17 cellular contexts compared by ENCODE assay signal in the genomic region with DNA sequence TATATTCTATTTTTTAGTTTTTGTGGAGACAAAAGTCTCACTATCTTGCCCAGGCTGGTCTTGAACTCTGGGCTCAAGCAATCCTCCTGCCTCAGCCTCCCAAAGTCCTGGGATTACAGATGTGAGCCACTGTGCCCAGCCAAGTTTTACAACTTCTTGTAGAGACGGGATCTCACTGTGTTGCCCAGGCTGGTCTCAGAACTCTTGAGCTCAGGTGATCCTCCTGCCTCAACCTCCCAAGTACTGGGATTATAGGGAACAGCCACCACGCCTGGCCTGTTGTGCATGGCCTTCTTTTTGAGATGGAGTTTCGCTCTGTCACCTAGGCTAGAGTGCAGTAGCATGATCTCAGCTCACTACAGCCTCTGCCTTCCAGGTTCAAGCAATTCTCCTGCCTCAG. TPM values are rescaled to one million over a fixed set of nuclear protein-coding genes. Genes with fewer than 3 reads are reported as not detected.
DNase-seq lines count a peak whose midpoint lies in the region; ATAC-seq and TF ChIP-seq lines count a peak whose summit lies in the region.
"Had no signal": no experiment of that assay in that cellular context is flagged by ENCODE, and none has a peak within 500 bp of the region (broad histone marks: within the 10 kb centered on the region; RNA-seq: fewer than 3 reads in every experiment).

No MANE protein-coding gene starts in this region.

- H3K4me3 Mint-ChIP-seq in stimulated activated naive CD8-positive, alpha-beta T cell treated with anti-CD3 and anti-CD28 coated beads, Interleukin-15, amount 100 ng/mL, for 72 hours = no peak overlapping the region
- H3K4me3 Mint-ChIP-seq in activated T-helper 17 cell treated with anti-CD3 and anti-CD28 coated beads, Interleukin-2, amount 50 U/mL, for 72 hours = no peak overlapping the region
- no peak overlapping the region for H3K4me3 Mint-ChIP-seq in stimulated activated effector memory CD8-positive, alpha-beta T cell treated with anti-CD3 and anti-CD28 coated beads, Interleukin-12 subunit alpha, Interleukin-12 subunit beta, amount 100 ng/mL, for 72 hours
- H3K4me3 Mint-ChIP-seq: CD4-positive, alpha-beta memory T cell had no signal

- POLR2A ChIA-PET in RWPE1 (lab: Yijun Ruan, JAX; ENCODE audit: low non-redundant PET) = no interaction called here

- H3K9me3 Mint-ChIP-seq in stimulated activated naive CD8-positive, alpha-beta T cell treated with anti-CD3 and anti-CD28 coated beads, Interleukin-15, amount 100 ng/mL, for 72 hours = no peaks in the 10 kb centered on the region
- no peaks in the 10 kb centered on the region for H3K9me3 Mint-ChIP-seq in activated T-helper 17 cell treated with anti-CD3 and anti-CD28 coated beads, Interleukin-2, amount 50 U/mL, for 72 hours
- no peaks in the 10 kb centered on the region for H3K9me3 Mint-ChIP-seq in stimulated activated effector memory CD8-positive, alpha-beta T cell treated with anti-CD3 and anti-CD28 coated beads, Interleukin-12 subunit alpha, Interleukin-12 subunit beta, amount 100 ng/mL, for 72 hours
- H3K9me3 Mint-ChIP-seq: CD4-positive, alpha-beta memory T cell had no signal

- no peak for DNase-seq in stimulated activated naive CD8-positive, alpha-beta T cell treated with anti-CD3 and anti-CD28 coated beads, Interleukin-15, amount 100 ng/mL, for 72 hours
- DNase-seq in stimulated activated naive CD8-positive, alpha-beta T cell treated with anti-CD3 and anti-CD28 coated beads, Interleukin-15, Interleukin-2, amounts not matched to agents 100 U/mL and 50 U/mL, for 24 hours = no peak
- DNase-seq in RWPE1 (ENCODE audit: low spot score) = no peak
- DNase-seq in stimulated activated effector memory CD8-positive, alpha-beta T cell treated with anti-CD3 and anti-CD28 coated beads, Interleukin-12 subunit alpha, Interleukin-12 subunit beta, amount 100 ng/mL, for 72 hours (ENCODE audit: low spot score in 2 of 2) = no peak
- DNase-seq in stimulated activated CD4-positive, alpha-beta T cell treated with anti-CD3 and anti-CD28 coated beads, Interleukin-12 subunit alpha, Interleukin-12 subunit beta, amount 100 ng/mL, for 4 hours = no peak
- DNase-seq in NCI-H187 (lab: John Stamatoyannopoulos, UW) = no peak
- no peak for DNase-seq in DMS153 (lab: John Stamatoyannopoulos, UW)
- DNase-seq: C1 segment of cervical spinal cord; CD4-positive, alpha-beta memory T cell; COR-L47; DMS 273 treated with DMSO at 0.1 percent for 48 hours; DMS53; DMS79 treated with DMSO at 0.1 percent for 48 hours; GOT3 had no signal

- peak overlapping the region; percentile 38 for H3K27ac ChIP-seq in RWPE1

- CTCF ChIA-PET in RWPE1 (lab: Yijun Ruan, JAX) = interaction anchor here (1.1 to 1.2 kb wide), 2 partner anchors 18 to 30 kb away, joined by 4 to 7 read pairs; no protein-coding TSS in a partner anchor

- H3K4me1 Mint-ChIP-seq in stimulated activated naive CD8-positive, alpha-beta T cell treated with anti-CD3 and anti-CD28 coated beads, Interleukin-15, amount 100 ng/mL, for 72 hours = peaks cover 49% of the 10 kb centered on the region
- peaks cover 18% of the 10 kb centered on the region for H3K4me1 Mint-ChIP-seq in activated T-helper 17 cell treated with anti-CD3 and anti-CD28 coated beads, Interleukin-2, amount 50 U/mL, for 72 hours
- H3K4me1 Mint-ChIP-seq in stimulated activated effector memory CD8-positive, alpha-beta T cell treated with anti-CD3 and anti-CD28 coated beads, Interleukin-12 subunit alpha, Interleukin-12 subunit beta, amount 100 ng/mL, for 72 hours = peaks cover 39% of the 10 kb centered on the region

- ATAC-seq in stimulated activated naive CD8-positive, alpha-beta T cell treated with anti-CD3 and anti-CD28 coated beads, Interleukin-15, amount 100 ng/mL, for 72 hours = no peak
- ATAC-seq in stimulated activated naive CD8-positive, alpha-beta T cell treated with anti-CD3 and anti-CD28 coated beads, Interleukin-15, Interleukin-2, amounts not matched to agents 100 U/mL and 50 U/mL, for 24 hours = no peak
- no peak for ATAC-seq in activated T-helper 17 cell treated with anti-CD3 and anti-CD28 coated beads, Interleukin-2, amount 50 U/mL, for 72 hours (replicated peaks)
- no peak for ATAC-seq in stimulated activated effector memory CD8-positive, alpha-beta T cell treated with anti-CD3 and anti-CD28 coated beads, Interleukin-12 subunit alpha, Interleukin-12 subunit beta, amount 100 ng/mL, for 72 hours

- peaks cover 29% of the 10 kb centered on the region for H3K36me3 Mint-ChIP-seq in activated T-helper 17 cell treated with anti-CD3 and anti-CD28 coated beads, Interleukin-2, amount 50 U/mL, for 72 hours (ENCODE audit: low read depth)
- peaks cover 38% of the 10 kb centered on the region for H3K36me3 Mint-ChIP-seq in stimulated activated effector memory CD8-positive, alpha-beta T cell treated with anti-CD3 and anti-CD28 coated beads, Interleukin-12 subunit alpha, Interleukin-12 subunit beta, amount 100 ng/mL, for 72 hours

- no peaks in the 10 kb centered on the region for H3K27me3 Mint-ChIP-seq in stimulated activated naive CD8-positive, alpha-beta T cell treated with anti-CD3 and anti-CD28 coated beads, Interleukin-15, amount 100 ng/mL, for 72 hours
- H3K27me3 Mint-ChIP-seq in activated T-helper 17 cell treated with anti-CD3 and anti-CD28 coated beads, Interleukin-2, amount 50 U/mL, for 72 hours = no peaks in the 10 kb centered on the region
- H3K27me3 Mint-ChIP-seq: CD4-positive, alpha-beta memory T cell had no signal

- no peak for TF ChIP-seq CTCF in RWPE1 (conservative IDR thresholded peaks at IDR 0.05; ENCODE audit: low read depth)

- H3K27ac Mint-ChIP-seq in stimulated activated naive CD8-positive, alpha-beta T cell treated with anti-CD3 and anti-CD28 coated beads, Interleukin-15, amount 100 ng/mL, for 72 hours = peak overlapping the region; percentile 8 to 86
- peak overlapping the region; percentile 79 for H3K27ac Mint-ChIP-seq in activated T-helper 17 cell treated with anti-CD3 and anti-CD28 coated beads, Interleukin-2, amount 50 U/mL, for 72 hours
- H3K27ac Mint-ChIP-seq in stimulated activated effector memory CD8-positive, alpha-beta T cell treated with anti-CD3 and anti-CD28 coated beads, Interleukin-12 subunit alpha, Interleukin-12 subunit beta, amount 100 ng/mL, for 72 hours = peak overlapping the region; percentile 90

RNA-seq across cellular contexts. Expression of a gene that starts 6.2 kb away (rescaled TPM):
- 10 to 100 TPM; 61.4 to 64.2 TPM for total RNA-seq in activated T-helper 17 cell treated with anti-CD3 and anti-CD28 coated beads, Interleukin-2, amount 50 U/mL, for 72 hours

RNA-seq across cellular contexts. Expression of a gene that starts 6.9 kb away (rescaled TPM):
- total RNA-seq in activated T-helper 17 cell treated with anti-CD3 and anti-CD28 coated beads, Interleukin-2, amount 50 U/mL, for 72 hours = 100 to 1,000 TPM in 1 of 2 donors, 10 to 100 TPM in 1; 82.9 to 175 TPM

RNA-seq across cellular contexts. Expression of a gene that starts 11.6 kb away (rescaled TPM):
- total RNA-seq in activated T-helper 17 cell treated with anti-CD3 and anti-CD28 coated beads, Interleukin-2, amount 50 U/mL, for 72 hours = 10 to 100 TPM; 29.9 to 51.6 TPM

RNA-seq across cellular contexts. Expression of a gene that starts 19.2 kb away (rescaled TPM):
- 100 to 1,000 TPM; 101 to 137 TPM for total RNA-seq in activated T-helper 17 cell treated with anti-CD3 and anti-CD28 coated beads, Interleukin-2, amount 50 U/mL, for 72 hours

RNA-seq across cellular contexts. Expression of a gene that starts 31.0 kb away (rescaled TPM):
- total RNA-seq in activated T-helper 17 cell treated with anti-CD3 and anti-CD28 coated beads, Interleukin-2, amount 50 U/mL, for 72 hours = 1 to 10 TPM in 1 of 2 donors, not detected in 1; 1.2 TPM
- total RNA-seq: A172, Daoy had no signal
